ENCODE assay signal across 28 cellular contexts in the genomic region with DNA sequence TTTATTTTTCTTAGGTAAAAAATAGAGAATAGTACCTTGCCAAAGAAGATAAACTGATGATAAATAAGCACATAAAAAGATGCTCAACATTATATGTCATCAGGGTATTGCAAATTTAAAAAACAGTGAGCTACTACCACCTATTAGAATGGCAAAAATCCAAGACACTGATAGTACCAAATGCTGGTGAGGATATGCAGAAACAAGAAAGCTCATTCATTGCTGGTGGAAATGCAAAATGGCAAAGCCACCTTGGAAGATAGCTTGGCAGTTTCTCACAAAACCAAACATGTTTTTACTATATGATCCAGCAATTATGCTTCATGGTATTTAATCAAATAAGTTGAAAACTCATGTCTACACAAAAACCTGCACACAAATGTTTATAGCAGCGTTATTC.
"Had no signal": no experiment of that assay in that cellular context is flagged by ENCODE, and none has a peak within 500 bp of the region (broad histone marks: within the 10 kb centered on the region; RNA-seq: fewer than 3 reads in every experiment).

No MANE protein-coding gene starts in this region.

- H3K4me3 ChIP-seq: colonic mucosa, coronary artery, dorsolateral prefrontal cortex, esophagus muscularis mucosa, esophagus squamous epithelium, gastrocnemius medialis, gastroesophageal sphincter, heart left ventricle, heart right ventricle, hepatocyte had no signal

- H3K4me1 ChIP-seq: colonic mucosa had no signal

- H3K27me3 ChIP-seq: colonic mucosa, dorsolateral prefrontal cortex, esophagus muscularis mucosa, esophagus squamous epithelium, foreskin keratinocyte, gastrocnemius medialis, gastroesophageal sphincter, heart left ventricle, heart right ventricle, hepatocyte had no signal

- FAIRE-seq: colon, endometrium, endothelial cell of umbilical vein, frontal cortex had no signal

- H3K36me3 ChIP-seq: colonic mucosa, esophagus muscularis mucosa, esophagus squamous epithelium, gastrocnemius medialis, gastroesophageal sphincter, heart left ventricle, heart right ventricle had no signal

- H3K79me2 ChIP-seq: hepatocyte had no signal

- ATAC-seq: effector memory CD8-positive, alpha-beta T cell; esophagus mucosa; foreskin keratinocyte; gastrocnemius medialis; gastroesophageal sphincter; heart left ventricle; heart right ventricle had no signal

- DNase-seq: colonic mucosa; cortex of kidney; dermis blood vessel endothelial cell; dorsolateral prefrontal cortex; effector CD4-positive, alpha-beta T cell; effector CD8-positive, alpha-beta T cell; effector memory CD4-positive, alpha-beta T cell; effector memory CD8-positive, alpha-beta T cell; endodermal cell; esophagus squamous epithelium; foreskin fibroblast; foreskin keratinocyte; foreskin melanocyte; gastrocnemius medialis; glutamatergic neuron; head of caudate nucleus; heart left ventricle; heart right ventricle had no signal

- H3K9me3 ChIP-seq: colonic mucosa, esophagus muscularis mucosa, esophagus squamous epithelium, gastrocnemius medialis, gastroesophageal sphincter, heart left ventricle, heart right ventricle had no signal

- H3K4me2 ChIP-seq: hepatocyte had no signal

- H2AFZ ChIP-seq: hepatocyte had no signal

- H3K27ac ChIP-seq: colonic mucosa, coronary artery, epithelial cell of prostate, esophagus muscularis mucosa, esophagus squamous epithelium, foreskin keratinocyte, gastrocnemius medialis, gastroesophageal sphincter, heart right ventricle, hepatocyte had no signal
